Comparison of ENCODE assay signal across 8 cellular contexts in the genomic region with DNA sequence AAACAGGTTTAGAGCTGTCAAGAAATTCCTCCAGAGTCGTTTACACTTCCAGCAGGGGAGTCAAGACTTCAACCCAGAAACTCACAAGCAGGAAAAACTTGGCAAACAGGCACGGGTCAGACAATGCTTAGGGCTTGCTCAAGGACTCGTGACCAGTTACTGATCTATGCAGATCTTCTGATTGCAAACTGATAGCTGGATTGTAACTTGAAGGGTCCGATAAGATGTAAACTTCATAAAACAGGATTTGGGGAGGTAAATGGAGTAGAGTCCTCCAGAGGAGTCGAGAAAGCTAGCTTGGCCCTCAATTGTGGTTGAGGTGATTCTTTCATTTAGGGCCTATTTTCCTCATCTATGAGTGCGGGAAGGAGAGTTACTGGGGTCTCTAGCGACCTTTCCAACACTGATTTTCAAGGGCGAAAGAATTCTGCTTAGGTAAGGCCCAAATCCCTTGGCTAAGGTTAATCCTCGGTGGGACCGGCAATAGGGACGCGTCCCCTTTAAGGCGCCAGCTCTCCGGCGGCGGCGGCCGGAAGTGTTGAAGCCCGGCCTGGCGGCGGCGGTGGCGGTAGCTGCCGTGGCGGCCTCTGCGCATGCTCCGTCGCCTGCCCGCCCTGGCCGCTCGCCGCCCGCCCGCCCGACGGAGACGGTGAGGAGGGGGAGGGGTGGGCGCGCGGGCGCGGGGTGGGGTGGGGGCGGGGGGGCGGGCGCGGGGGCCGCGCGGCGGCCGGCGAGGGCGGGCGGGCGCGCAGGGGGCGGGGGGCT. TPM values are rescaled to one million over a fixed set of nuclear protein-coding genes. Genes with fewer than 3 reads are reported as not detected.
DNase-seq lines count a peak whose midpoint lies in the region; ATAC-seq and TF ChIP-seq lines count a peak whose summit lies in the region.

Gene GMEB1, plus strand, starts transcription at position 594 of the 765 bp plus-strand sequence. CDS start 14,829 bp downstream, outside the sequence.

- H3K36me3 ChIP-seq in iPS-20b (ENCODE audit: insufficient read depth, low read depth, low read length) = no peaks in the 10 kb centered on the region
- H3K36me3 ChIP-seq in skeletal muscle tissue (ENCODE audit: control insufficient read depth in 3 of 3, insufficient read depth in 3 of 3, low read length in 3 of 3) = no peaks in the 10 kb centered on the region

- H3K9me3 ChIP-seq in iPS-20b (ENCODE audit: insufficient read depth, low read depth, low read length) = no peaks in the 10 kb centered on the region
- no peaks in the 10 kb centered on the region for H3K9me3 ChIP-seq in skeletal muscle tissue (ENCODE audit: control insufficient read depth in 3 of 3, low read length in 3 of 3)

- H3K4me1 ChIP-seq in iPS-20b (ENCODE audit: insufficient read depth, low read length) = no peaks in the 10 kb centered on the region; the same call in 1 of the 2 replicates
- H3K4me1 ChIP-seq in skeletal muscle tissue (ENCODE audit: control insufficient read depth in 3 of 3, insufficient read depth in 3 of 3, low read length in 3 of 3) = peaks cover 4 to 13% (median 11%) of the 10 kb centered on the region in 3 donors

- ATAC-seq in GM18520 (IDR thresholded peaks at IDR 0.05; ENCODE audit: unreplicated experiment) = peak; percentile 76
- peak; percentile 62 for ATAC-seq in HG03066 (IDR thresholded peaks at IDR 0.05; ENCODE audit: low read depth, unreplicated experiment)

- in situ Hi-C loops in T47D (cut with HindIII; ENCODE audit: low pct_unique_long_range_greater_than_20kb, low sequenced_read_pairs) = no loop called here

- DNase-seq in A172 (ENCODE audit: low spot score) (peak; percentile 51), NCI-H2171 treated with DMSO at 0.1 percent for 48 hours (lab: John Stamatoyannopoulos, UW) (peak; percentile 88), T47D (ENCODE audit: low read depth in 1 of 2, low spot score in 1 of 2) (peak; percentile 66 to 87)

- H3K9ac ChIP-seq in iPS-20b (ENCODE audit: low read depth, low read length) (peak within 1 kb of the TSS; percentile 90), skeletal muscle tissue (ENCODE audit: low read depth in 1 of 3, low read length in 3 of 3) (peak within 1 kb of the TSS; percentile 95 to 98 (median 97))

- peak within 1 kb of the TSS; percentile 94 for H3K27ac ChIP-seq in iPS-20b (ENCODE audit: low read length)
- H3K27ac ChIP-seq in skeletal muscle tissue (ENCODE audit: low read depth, low read length) = peak within 1 kb of the TSS; percentile 97

- TF ChIP-seq CTCF in WI38 (IDR thresholded peaks at IDR 0.05; ENCODE audit: low read depth, low read length) = no peak

- H3K4me3 ChIP-seq in WI38 (ENCODE audit: low read depth, low read length) (peak within 1 kb of the TSS; percentile 89), iPS-20b (ENCODE audit: low read length) (peak within 1 kb of the TSS; percentile 80), skeletal muscle tissue (ENCODE audit: low read length in 3 of 3) (peak within 1 kb of the TSS; percentile 85 to 91 (median 89))

- H3K27me3 ChIP-seq in iPS-20b (ENCODE audit: insufficient read depth, low read length) (no peaks in the 10 kb centered on the region), skeletal muscle tissue (ENCODE audit: control insufficient read depth in 3 of 3, insufficient read depth in 3 of 3, low read length in 3 of 3) (no peaks in the 10 kb centered on the region)

RNA-seq across cellular contexts. Expression of gene GMEB1, which starts in this region (rescaled TPM):
- total RNA-seq in A172 (2014; rRNA removed; shearing (Covaris generic)) = 4.3 and 5.0 TPM in 2 replicates
- total RNA-seq in skeletal muscle tissue = 4.7 TPM

Comparison
In these comparisons a context has a peak if more than half of its experiments do, and no peak if none do; other contexts are left out.
1. Peak in every context shown above with its lines: DNase-seq, ATAC-seq, H3K4me3 ChIP-seq and H3K27ac ChIP-seq.